Comparison of ENCODE assay signal across 12 cellular contexts in the genomic region with DNA sequence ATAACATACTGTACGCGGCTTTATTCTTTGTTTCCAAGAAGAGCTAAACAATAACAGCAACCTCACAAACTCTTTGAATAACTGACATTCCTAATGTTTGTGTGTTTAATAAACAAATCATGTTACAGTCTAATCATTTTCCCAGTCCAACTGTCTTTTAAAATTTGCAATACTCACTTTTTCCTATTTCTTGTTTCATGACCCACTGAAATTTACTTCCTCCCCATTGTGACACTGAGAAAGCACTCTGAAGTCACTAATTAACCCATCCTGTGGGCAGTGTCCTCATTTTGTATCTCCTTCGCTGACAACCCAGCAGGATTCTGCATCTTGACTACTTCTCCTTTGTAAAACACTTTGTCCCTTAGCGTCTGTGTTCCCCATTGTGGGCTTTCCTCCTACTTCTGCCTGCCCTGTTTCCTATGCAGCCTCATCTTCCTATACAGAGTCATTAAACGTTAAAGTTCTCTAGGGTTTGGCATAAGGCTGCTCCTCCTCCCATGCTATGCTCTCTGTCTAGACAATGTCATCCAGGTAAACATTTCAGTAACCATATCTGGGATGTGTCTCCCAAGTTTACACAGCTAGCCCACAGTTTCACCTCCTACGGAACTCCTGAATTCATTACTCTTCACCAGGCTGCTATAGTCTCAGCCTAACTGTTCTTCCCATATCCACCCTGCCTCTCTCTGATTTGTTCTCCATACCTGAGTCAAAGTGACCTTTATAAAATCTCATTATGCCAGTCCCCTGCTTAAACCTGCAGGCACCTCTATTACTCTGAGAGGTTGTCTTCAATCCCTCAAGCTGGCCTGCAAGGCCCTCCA.
DNase-seq lines count a peak whose midpoint lies in the region; ATAC-seq and TF ChIP-seq lines count a peak whose summit lies in the region.
"Had no signal": no experiment of that assay in that cellular context is flagged by ENCODE, and none has a peak within 500 bp of the region (broad histone marks: within the 10 kb centered on the region; RNA-seq: fewer than 3 reads in every experiment).

No MANE protein-coding gene starts in this region.

- intact Hi-C loops in stomach (cut with DNase I; ENCODE audit: low total_unique reads) = no loop called here

- no peak for ATAC-seq in GM18505 (IDR thresholded peaks at IDR 0.05; ENCODE audit: unreplicated experiment)
- ATAC-seq: stimulated activated naive CD8-positive, alpha-beta T cell treated with anti-CD3 and anti-CD28 coated beads, Interleukin-15, Interleukin-2, amounts not matched to agents 100 U/mL and 50 U/mL, for 24 hours had no signal

- H3K36me3 ChIP-seq in stomach = peaks cover 0 to 14% (median 0%) of the 10 kb centered on the region in 4 donors

- TF ChIP-seq POLR2A in stomach (IDR thresholded peaks at IDR 0.05) (no peak), GM18505 (IDR thresholded peaks at IDR 0.05; ENCODE audit: borderline replicate concordance, extremely low read depth, insufficient read depth, insufficient read length) (no peak)

- H3K4me1 ChIP-seq in stomach = peaks cover 0 to 26% (median 10%) of the 10 kb centered on the region in 4 donors

- H3K4me3 ChIP-seq in stomach = no peak overlapping the region

- 42 to 62% (median 54%) methylated on average over 6 of the region's 6 CpGs for WGBS in stomach, 5 donors

- H3K27me3 ChIP-seq in stomach = no peaks in the 10 kb centered on the region

- no peak for TF ChIP-seq EP300 in stomach (IDR thresholded peaks at IDR 0.05)

- no peak for TF ChIP-seq CTCF in stomach (IDR thresholded peaks at IDR 0.05)

- H3K27ac ChIP-seq in stomach = peak overlapping the region in 4 of 5 donors; percentile 30 to 65 (median 56)
- H3K27ac ChIP-seq: 22Rv1 had no signal

- DNase-seq in DMS53 (lab: John Stamatoyannopoulos, UW) (peak; percentile 35), DMS53 treated with DMSO at 0.1 percent for 48 hours (lab: John Stamatoyannopoulos, UW; ENCODE audit: unreplicated experiment) (no peak), SKM-1 (lab: John Stamatoyannopoulos, UW; ENCODE audit: unreplicated experiment) (peak; percentile 89), kidney glomerular epithelial cell (lab: John Stamatoyannopoulos, UW) (peak; percentile 49), stomach (no peak), COLO668 (lab: John Stamatoyannopoulos, UW; ENCODE audit: unreplicated experiment) (no peak), NCI-H2171 treated with DMSO at 0.1 percent for 48 hours (lab: John Stamatoyannopoulos, UW) (no peak)
- DNase-seq: cerebellar nuclear complex; NCI-H1417; stimulated activated naive CD8-positive, alpha-beta T cell treated with anti-CD3 and anti-CD28 coated beads, Interleukin-15, Interleukin-2, amounts not matched to agents 100 U/mL and 50 U/mL, for 24 hours had no signal

- H3K9me3 ChIP-seq in stomach = no peaks in the 10 kb centered on the region

Comparison
In these comparisons a context has a peak if more than half of its experiments do, and no peak if none do; other contexts are left out.
1. DNase-seq: peak in DMS53 (single experiment), SKM-1 (single experiment) and kidney glomerular epithelial cell (single experiment); none in DMS53 treated with DMSO at 0.1 percent for 48 hours (single experiment), stomach (single experiment), COLO668 (single experiment) and NCI-H2171 treated with DMSO at 0.1 percent for 48 hours (single experiment).